19 cellular contexts compared by ENCODE assay signal in genomic region chr10:6576326-6576725, GRCh38. TPM values are rescaled to one million over a fixed set of nuclear protein-coding genes. Genes with fewer than 3 reads are reported as not detected.
DNase-seq lines count a peak whose midpoint lies in the region; ATAC-seq and TF ChIP-seq lines count a peak whose summit lies in the region.
"Had no signal": no experiment of that assay in that cellular context is flagged by ENCODE, and none has a peak within 500 bp of the region (broad histone marks: within the 10 kb centered on the region; RNA-seq: fewer than 3 reads in every experiment).

No MANE protein-coding gene starts in this region.

- no peaks in the 10 kb centered on the region for H3K36me3 ChIP-seq in BLaER1
- peaks cover 6% of the 10 kb centered on the region for H3K36me3 ChIP-seq in CD4-positive, CD25-positive, alpha-beta regulatory T cell (ENCODE audit: control insufficient read depth, insufficient read depth, low read length)
- no peaks in the 10 kb centered on the region for H3K36me3 ChIP-seq in adrenal gland (replicated peaks in 1 of 2)
- H3K36me3 ChIP-seq: SJCRH30 had no signal

- no peak for TF ChIP-seq POLR2A in adrenal gland (IDR thresholded peaks at IDR 0.05)

- no peaks in the 10 kb centered on the region for H3K9me3 ChIP-seq in BLaER1
- H3K9me3 ChIP-seq in CD4-positive, CD25-positive, alpha-beta regulatory T cell (ENCODE audit: control insufficient read depth in 2 of 2, low read length in 2 of 2) = no peaks in the 10 kb centered on the region
- no peaks in the 10 kb centered on the region for H3K9me3 ChIP-seq in adrenal gland (replicated peaks in 1 of 3)
- H3K9me3 ChIP-seq: SJCRH30, testis had no signal

- H3K27ac Mint-ChIP-seq in CD4-positive, CD25-positive, alpha-beta regulatory T cell = peak overlapping the region; percentile 14 to 78 (median 68)
- peak overlapping the region; percentile 73 for H3K27ac Mint-ChIP-seq in T-helper 1 cell treated with Interleukin-12 subunit alpha and Interleukin-12 subunit beta and Interleukin-4 antibody, amounts not matched to agents 30 μg/mL and 1 μg/mL, for 36 hours
- peak overlapping the region; percentile 87 for H3K27ac Mint-ChIP-seq in activated naive CD8-positive, alpha-beta T cell treated with anti-CD3 and anti-CD28 coated beads, Interleukin-2, amount 50 U/mL, for 24 hours
- H3K27ac Mint-ChIP-seq: B cell, nephron progenitor cell, progenitor cell of endocrine pancreas had no signal

- H3K27me3 ChIP-seq in BLaER1 (no peaks in the 10 kb centered on the region), adrenal gland (peaks cover 5% of the 10 kb centered on the region)
- no peaks in the 10 kb centered on the region for H3K27me3 ChIP-seq in CD4-positive, CD25-positive, alpha-beta regulatory T cell (ENCODE audit: control insufficient read depth, insufficient read depth, low read length)
- H3K27me3 ChIP-seq: SJCRH30, testis had no signal

- H3K4me1 ChIP-seq in BLaER1 (peaks cover 62% of the 10 kb centered on the region), adrenal gland (replicated peaks in 1 of 2) (peaks cover 0 to 4% of the 10 kb centered on the region in 2 donors)
- H3K4me1 ChIP-seq in CD4-positive, CD25-positive, alpha-beta regulatory T cell (ENCODE audit: control insufficient read depth, insufficient read depth, low read length, poor library complexity, severe bottlenecking) = peaks cover 76% of the 10 kb centered on the region
- H3K4me1 ChIP-seq: SJCRH30, testis had no signal

- H3K9ac ChIP-seq in BLaER1 = no peak overlapping the region

- WGBS in adrenal gland, 4 donors = 69 to 73% (median 72%) methylated on average over 4 of the region's 4 CpGs

- H3K36me3 Mint-ChIP-seq in CD4-positive, CD25-positive, alpha-beta regulatory T cell = peaks cover 21% of the 10 kb centered on the region
- H3K36me3 Mint-ChIP-seq in T-helper 1 cell treated with Interleukin-12 subunit alpha and Interleukin-12 subunit beta and Interleukin-4 antibody, amounts not matched to agents 30 μg/mL and 1 μg/mL, for 36 hours (ENCODE audit: low read depth) = peaks cover 41% of the 10 kb centered on the region
- peaks cover 16% of the 10 kb centered on the region for H3K36me3 Mint-ChIP-seq in activated naive CD8-positive, alpha-beta T cell treated with anti-CD3 and anti-CD28 coated beads, Interleukin-2, amount 50 U/mL, for 24 hours (ENCODE audit: low read depth)

- peaks cover 18% of the 10 kb centered on the region; the same call in 1 of the 2 replicates for H4K20me1 ChIP-seq in BLaER1

- intact Hi-C loops in adrenal gland (cut with DNase I) = no loop called here

- peaks cover 4% of the 10 kb centered on the region for H3K27me3 Mint-ChIP-seq in CD4-positive, CD25-positive, alpha-beta regulatory T cell
- H3K27me3 Mint-ChIP-seq in T-helper 1 cell treated with Interleukin-12 subunit alpha and Interleukin-12 subunit beta and Interleukin-4 antibody, amounts not matched to agents 30 μg/mL and 1 μg/mL, for 36 hours (ENCODE audit: low read depth) = no peaks in the 10 kb centered on the region
- peaks cover 2% of the 10 kb centered on the region for H3K27me3 Mint-ChIP-seq in activated naive CD8-positive, alpha-beta T cell treated with anti-CD3 and anti-CD28 coated beads, Interleukin-2, amount 50 U/mL, for 24 hours

- no peak overlapping the region for H3K27ac ChIP-seq in BLaER1
- peak overlapping the region; percentile 48 for H3K27ac ChIP-seq in CD4-positive, CD25-positive, alpha-beta regulatory T cell (ENCODE audit: insufficient read depth, low read length, poor library complexity, severe bottlenecking)
- no peak overlapping the region for H3K27ac ChIP-seq in adrenal gland
- H3K27ac ChIP-seq: SJCRH30, testis had no signal

- H3K4me3 Mint-ChIP-seq in CD4-positive, CD25-positive, alpha-beta regulatory T cell = peak overlapping the region; percentile 83 to 87 (median 84)
- peak overlapping the region; percentile 80 for H3K4me3 Mint-ChIP-seq in T-helper 1 cell treated with Interleukin-12 subunit alpha and Interleukin-12 subunit beta and Interleukin-4 antibody, amounts not matched to agents 30 μg/mL and 1 μg/mL, for 36 hours
- H3K4me3 Mint-ChIP-seq in activated naive CD8-positive, alpha-beta T cell treated with anti-CD3 and anti-CD28 coated beads, Interleukin-2, amount 50 U/mL, for 24 hours = peak overlapping the region; percentile 76
- H3K4me3 Mint-ChIP-seq: B cell, nephron progenitor cell had no signal

- peaks cover 18 to 64% (median 55%) of the 10 kb centered on the region in 4 donors for H3K4me1 Mint-ChIP-seq in CD4-positive, CD25-positive, alpha-beta regulatory T cell
- H3K4me1 Mint-ChIP-seq in T-helper 1 cell treated with Interleukin-12 subunit alpha and Interleukin-12 subunit beta and Interleukin-4 antibody, amounts not matched to agents 30 μg/mL and 1 μg/mL, for 36 hours (ENCODE audit: low read depth) = peaks cover 57% of the 10 kb centered on the region
- H3K4me1 Mint-ChIP-seq in activated naive CD8-positive, alpha-beta T cell treated with anti-CD3 and anti-CD28 coated beads, Interleukin-2, amount 50 U/mL, for 24 hours = peaks cover 71% of the 10 kb centered on the region

- TF ChIP-seq CTCF in adrenal gland (IDR thresholded peaks at IDR 0.05) = no peak

- no peak for ATAC-seq in CD4-positive, CD25-positive, alpha-beta regulatory T cell (ENCODE audit: low read depth in 2 of 2)
- no peak for ATAC-seq in activated naive CD8-positive, alpha-beta T cell treated with anti-CD3 and anti-CD28 coated beads, Interleukin-2, amount 50 U/mL, for 24 hours
- ATAC-seq in HG03432 (IDR thresholded peaks at IDR 0.05; ENCODE audit: unreplicated experiment) = no peak
- ATAC-seq: PC-3 had no signal

- DNase-seq in CD4-positive, CD25-positive, alpha-beta regulatory T cell = peak in 2 of 3 donors; percentile 37 to 56
- no peak for DNase-seq in activated naive CD8-positive, alpha-beta T cell treated with anti-CD3 and anti-CD28 coated beads, Interleukin-2, amount 50 U/mL, for 24 hours
- DNase-seq in adrenal gland (no peak), SHP77 treated with DMSO at 0.1 percent for 48 hours (lab: John Stamatoyannopoulos, UW) (no peak)
- DNase-seq: kidney glomerular epithelial cell; mesenchymal stem cell; NCI-H1417; NCI-H774; nephron progenitor cell; PC-3; SJCRH30; stimulated activated CD8-positive, alpha-beta memory T cell treated with anti-CD3 and anti-CD28 coated beads, Interleukin-4, amount 100 ng/mL, for 48 hours; T1000; testis had no signal

- H3K4me3 ChIP-seq in BLaER1 (no peak overlapping the region), adrenal gland (no peak overlapping the region)
- peak overlapping the region; percentile 92 for H3K4me3 ChIP-seq in CD4-positive, CD25-positive, alpha-beta regulatory T cell (ENCODE audit: low read depth, low read length)
- H3K4me3 ChIP-seq: SJCRH30, testis had no signal

- peak overlapping the region; percentile 77 for H3K4me2 ChIP-seq in BLaER1

- peaks cover 0 to 3% (median 0%) of the 10 kb centered on the region in 7 donors for H3K9me3 Mint-ChIP-seq in CD4-positive, CD25-positive, alpha-beta regulatory T cell
- no peaks in the 10 kb centered on the region for H3K9me3 Mint-ChIP-seq in T-helper 1 cell treated with Interleukin-12 subunit alpha and Interleukin-12 subunit beta and Interleukin-4 antibody, amounts not matched to agents 30 μg/mL and 1 μg/mL, for 36 hours
- no peaks in the 10 kb centered on the region for H3K9me3 Mint-ChIP-seq in activated naive CD8-positive, alpha-beta T cell treated with anti-CD3 and anti-CD28 coated beads, Interleukin-2, amount 50 U/mL, for 24 hours
- H3K9me3 Mint-ChIP-seq: nephron progenitor cell had no signal

RNA-seq across cellular contexts. Expression of gene PRKCQ, which starts 3.8 kb away (rescaled TPM):
- total RNA-seq in CD4-positive, CD25-positive, alpha-beta regulatory T cell = 87.3 TPM
- polyA plus RNA-seq in CD4-positive, CD25-positive, alpha-beta regulatory T cell = 10 to 100 TPM; 62.4 to 70.3 (median 66.8) TPM
- 1 to 10 TPM in 2 of 8 donors, under 1 TPM in 6; 0.47 to 1.6 (median 0.76) TPM for total RNA-seq in adrenal gland
- under 1 TPM; 0.48 to 0.93 (median 0.57) TPM for polyA plus RNA-seq in adrenal gland
- total RNA-seq: PC-3 had no signal

Comparison
In these comparisons a context has a peak if more than half of its experiments do, and no peak if none do; other contexts are left out.
1. DNase-seq: peak in CD4-positive, CD25-positive, alpha-beta regulatory T cell (2 of 3); none in activated naive CD8-positive, alpha-beta T cell treated with anti-CD3 and anti-CD28 coated beads, Interleukin-2, amount 50 U/mL, for 24 hours (single experiment), adrenal gland (0 of 7) and SHP77 treated with DMSO at 0.1 percent for 48 hours (single experiment).
2. RNA of gene PRKCQ, which starts 3.8 kb away (total RNA-seq): 87.3 TPM in CD4-positive, CD25-positive, alpha-beta regulatory T cell (single experiment); 0.47 to 1.6 TPM in adrenal gland; every median in the first group is over 10 times any median in the second.
3. Peak in every context shown above with its lines, with median percentiles within 50 percentile points of each other: H3K27ac Mint-ChIP-seq and H3K4me3 Mint-ChIP-seq.